8 cellular contexts compared by ENCODE assay signal in genomic region chr22:41915035-41915782, GRCh38. TPM values are rescaled to one million over a fixed set of nuclear protein-coding genes. Genes with fewer than 3 reads are reported as not detected.
A peak's percentile ranks its signal among the peaks of the same experiment; 100 is the strongest.
DNase-seq lines count a peak whose midpoint lies in the region; ATAC-seq and TF ChIP-seq lines count a peak whose summit lies in the region.

TSS of gene SHISA8 (minus strand) at chr22:41915074. CDS start at chr22:41914667, 407 bp downstream.

- peaks cover 7% of the 10 kb centered on the region for H3K4me1 Mint-ChIP-seq in mesothelial cell of epicardium
- H3K4me1 Mint-ChIP-seq in stimulated activated naive CD8-positive, alpha-beta T cell treated with anti-CD3 and anti-CD28 coated beads, Interleukin-15, Interleukin-2, amounts not matched to agents 100 ng/mL and 50 ng/mL, for 24 hours (ENCODE audit: low read depth), result peaks cover 40% of the 10 kb centered on the region

- peaks cover 78% of the 10 kb centered on the region for H3K27me3 Mint-ChIP-seq in mesothelial cell of epicardium (ENCODE audit: low read depth)
- H3K27me3 Mint-ChIP-seq in stimulated activated naive CD8-positive, alpha-beta T cell treated with anti-CD3 and anti-CD28 coated beads, Interleukin-15, Interleukin-2, amounts not matched to agents 100 ng/mL and 50 ng/mL, for 24 hours, result peaks cover 41% of the 10 kb centered on the region

- no peaks in the 10 kb centered on the region for H3K9me3 Mint-ChIP-seq in mesothelial cell of epicardium
- H3K9me3 Mint-ChIP-seq in stimulated activated naive CD8-positive, alpha-beta T cell treated with anti-CD3 and anti-CD28 coated beads, Interleukin-15, Interleukin-2, amounts not matched to agents 100 ng/mL and 50 ng/mL, for 24 hours, result no peaks in the 10 kb centered on the region

- ATAC-seq in GM18907 (IDR thresholded peaks at IDR 0.05; ENCODE audit: unreplicated experiment), result no peak

- H3K4me3 Mint-ChIP-seq in mesothelial cell of epicardium, result peak within 1 kb of the TSS; percentile 31
- H3K4me3 Mint-ChIP-seq in stimulated activated naive CD8-positive, alpha-beta T cell treated with anti-CD3 and anti-CD28 coated beads, Interleukin-15, Interleukin-2, amounts not matched to agents 100 ng/mL and 50 ng/mL, for 24 hours, result peak within 1 kb of the TSS; percentile 41

- H3K36me3 Mint-ChIP-seq in mesothelial cell of epicardium, result no peaks in the 10 kb centered on the region
- H3K36me3 Mint-ChIP-seq in stimulated activated naive CD8-positive, alpha-beta T cell treated with anti-CD3 and anti-CD28 coated beads, Interleukin-15, Interleukin-2, amounts not matched to agents 100 ng/mL and 50 ng/mL, for 24 hours (ENCODE audit: low read depth), result no peaks in the 10 kb centered on the region

- no peak for TF ChIP-seq CTCF in mesothelial cell of epicardium (IDR thresholded peaks at IDR 0.05; ENCODE audit: unreplicated experiment)

- no peak within 1 kb of the TSS for H3K27ac Mint-ChIP-seq in mesothelial cell of epicardium
- H3K27ac Mint-ChIP-seq in stimulated activated naive CD8-positive, alpha-beta T cell treated with anti-CD3 and anti-CD28 coated beads, Interleukin-15, Interleukin-2, amounts not matched to agents 100 ng/mL and 50 ng/mL, for 24 hours, result no peak within 1 kb of the TSS

- DNase-seq in NCI-H2196 (lab: John Stamatoyannopoulos, UW; ENCODE audit: unreplicated experiment), result peak; percentile 67
- no peak for DNase-seq in NCI-H2196 treated with DMSO at 0.1 percent for 48 hours (lab: John Stamatoyannopoulos, UW; ENCODE audit: unreplicated experiment)
- DNase-seq in UCSD-AML1 (lab: John Stamatoyannopoulos, UW; ENCODE audit: unreplicated experiment), result peak; percentile 51
- DNase-seq in central memory CD4-positive, alpha-beta T cell, result peak; percentile 50
- peak; percentile 56 to 74 for DNase-seq in mesothelial cell of epicardium (ENCODE audit: low spot score in 2 of 2, unreplicated experiment in 2 of 2)
- DNase-seq in NCI-H1048 (lab: John Stamatoyannopoulos, UW), result no peak

RNA-seq across cellular contexts. Expression of gene SHISA8, which starts in this region (rescaled TPM):
- not detected in 3 replicates for total RNA-seq in mesothelial cell of epicardium

Comparison
In these comparisons a context has a peak if more than half of its experiments do, and no peak if none do; other contexts are left out.
1. DNase-seq: peak in NCI-H2196 (single experiment), UCSD-AML1 (single experiment) and central memory CD4-positive, alpha-beta T cell (single experiment); none in NCI-H2196 treated with DMSO at 0.1 percent for 48 hours (single experiment) and NCI-H1048 (single experiment).
2. Peak in DNase-seq in mesothelial cell of epicardium; RNA of the gene not detected or under 1 TPM.